Comparison of ENCODE assay signal across 27 cellular contexts in the genomic region with DNA sequence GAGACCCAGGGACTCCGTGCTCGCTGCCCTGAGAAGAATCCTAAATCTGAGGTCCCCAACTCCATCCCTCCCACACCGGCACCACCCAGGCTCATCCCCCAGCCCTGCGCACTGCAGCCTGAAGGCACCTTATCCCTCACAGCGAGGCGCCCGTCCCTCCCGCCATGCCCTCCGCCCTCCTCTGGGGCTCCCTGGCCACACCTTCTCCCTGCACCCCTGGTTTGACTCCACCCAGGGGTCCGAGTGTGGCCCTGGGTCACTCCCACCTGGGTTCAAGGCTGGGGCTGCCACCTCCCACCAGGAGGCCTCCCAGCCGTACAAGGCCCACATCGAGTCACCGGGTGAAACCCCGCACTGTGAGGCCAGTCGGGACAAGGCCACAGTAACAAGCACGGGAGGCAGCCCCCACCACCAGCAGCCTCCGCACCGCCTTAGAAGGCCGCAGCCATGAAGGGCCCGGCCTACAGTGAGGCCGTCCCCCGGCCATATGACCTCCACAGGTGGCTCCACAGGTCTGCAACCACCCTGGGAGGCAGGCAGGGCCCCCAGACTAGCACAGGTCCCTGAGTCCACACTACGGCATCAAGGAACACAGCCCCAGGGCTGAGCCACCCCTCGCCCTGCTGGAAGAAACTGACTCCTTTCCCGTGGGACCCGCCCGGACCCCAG. TPM values are rescaled to one million over a fixed set of nuclear protein-coding genes. Genes with fewer than 3 reads are reported as not detected.
"Had no signal": no experiment of that assay in that cellular context is flagged by ENCODE, and none has a peak within 500 bp of the region (broad histone marks: within the 10 kb centered on the region; RNA-seq: fewer than 3 reads in every experiment).

No MANE protein-coding gene starts in this region.

- ATAC-seq: activated CD4-positive, CD25-positive, alpha-beta regulatory T cell treated with anti-CD3 and anti-CD28 coated beads, Interleukin-2, amount 50 U/mL, for 24 hours; activated CD8-positive, alpha-beta T cell treated with anti-CD3 and anti-CD28 coated beads for 36 hours; activated naive CD8-positive, alpha-beta T cell treated with anti-CD3 and anti-CD28 coated beads, Interleukin-2, amount 50 U/mL, for 24 hours; activated T-cell treated with anti-CD3 and anti-CD28 coated beads, Interleukin-2, amount 50 U/mL, for 72 hours; SK-N-SH treated with all-trans-retinoic acid at 6 μM for 48 hours had no signal

- FAIRE-seq: astrocyte, RCC 7860 had no signal

- H3K9me3 Mint-ChIP-seq: activated CD8-positive, alpha-beta T cell treated with anti-CD3 and anti-CD28 coated beads for 36 hours; activated naive CD8-positive, alpha-beta T cell treated with anti-CD3 and anti-CD28 coated beads, Interleukin-2, amount 50 U/mL, for 24 hours; activated T-cell treated with anti-CD3 and anti-CD28 coated beads, Interleukin-2, amount 50 U/mL, for 72 hours; brain; central memory CD8-positive, alpha-beta T cell; T-helper 1 cell treated with Interleukin-12 subunit alpha and Interleukin-12 subunit beta and Interleukin-4 antibody, amounts not matched to agents 30 μg/mL and 1 μg/mL, for 36 hours had no signal

- H3K9me3 ChIP-seq: SJSA1 had no signal

- H3K27ac Mint-ChIP-seq: activated CD8-positive, alpha-beta T cell treated with anti-CD3 and anti-CD28 coated beads for 36 hours; activated naive CD8-positive, alpha-beta T cell treated with anti-CD3 and anti-CD28 coated beads, Interleukin-2, amount 50 U/mL, for 24 hours; activated T-cell treated with anti-CD3 and anti-CD28 coated beads, Interleukin-2, amount 50 U/mL, for 72 hours; brain; T-helper 1 cell treated with Interleukin-12 subunit alpha and Interleukin-12 subunit beta and Interleukin-4 antibody, amounts not matched to agents 30 μg/mL and 1 μg/mL, for 36 hours had no signal

- H3K27me3 ChIP-seq: SJSA1 had no signal

- H3K9ac ChIP-seq: KMS-11 had no signal

- H3K4me3 ChIP-seq: SJSA1 had no signal

- DNase-seq: activated CD4-positive, alpha-beta T cell treated with anti-CD3 and anti-CD28 coated beads for 4 hours; activated CD8-positive, alpha-beta memory T cell treated with anti-CD3 and anti-CD28 coated beads, Interleukin-2, amount 50 U/mL, for 4 hours; activated CD8-positive, alpha-beta T cell treated with anti-CD3 and anti-CD28 coated beads for 36 hours; activated naive CD4-positive, alpha-beta T cell treated with anti-CD3 and anti-CD28 coated beads, Interleukin-2, amount 50 U/mL, for 16 hours; activated naive CD8-positive, alpha-beta T cell treated with anti-CD3 and anti-CD28 coated beads, Interleukin-2, amount 50 U/mL, for 24 hours; activated T-cell treated with anti-CD3 and anti-CD28 coated beads, Interleukin-2, amount 50 U/mL, for 72 hours; amygdala; NCI-H1092; NCI-H1417; NCI-H1930; NCI-H2171; NCI-H226; NCI-H510A; NCI-H526 treated with DMSO at 0.1 percent for 48 hours; NCI-H82; SHP77; SW 1271 had no signal

- H3K27me3 Mint-ChIP-seq: activated CD8-positive, alpha-beta T cell treated with anti-CD3 and anti-CD28 coated beads for 36 hours; activated naive CD8-positive, alpha-beta T cell treated with anti-CD3 and anti-CD28 coated beads, Interleukin-2, amount 50 U/mL, for 24 hours; brain; central memory CD8-positive, alpha-beta T cell had no signal

- H3K4me1 ChIP-seq: SJSA1 had no signal

- H3K27ac ChIP-seq: KMS-11, SJSA1 had no signal

- H3K4me3 Mint-ChIP-seq: activated CD8-positive, alpha-beta T cell treated with anti-CD3 and anti-CD28 coated beads for 36 hours; activated naive CD8-positive, alpha-beta T cell treated with anti-CD3 and anti-CD28 coated beads, Interleukin-2, amount 50 U/mL, for 24 hours; activated T-cell treated with anti-CD3 and anti-CD28 coated beads, Interleukin-2, amount 50 U/mL, for 72 hours; brain; central memory CD8-positive, alpha-beta T cell; T-helper 1 cell treated with Interleukin-12 subunit alpha and Interleukin-12 subunit beta and Interleukin-4 antibody, amounts not matched to agents 30 μg/mL and 1 μg/mL, for 36 hours had no signal

RNA-seq across cellular contexts. Expression of a gene that starts 24.8 kb away (rescaled TPM):
- total RNA-seq: activated CD8-positive, alpha-beta T cell treated with anti-CD3 and anti-CD28 coated beads for 36 hours; astrocyte; MCF 10A; SJSA1 had no signal
